1 cellular context compared by ENCODE assay signal in genomic region chr2:231355802-231356473, GRCh38.
TF ChIP-seq lines count a peak whose summit lies in the region.

No MANE protein-coding gene starts in this region.

TF ChIP-seq in GM23338, 12 proteins besides CTCF, POLR2A, EP300 and RAD21 (continued from another document):
- TF ChIP-seq ZNF462 (CRISPR knock-in tag; IDR thresholded peaks at IDR 0.05) (no peak), REST (IDR thresholded peaks at IDR 0.05; ENCODE audit: unreplicated experiment) (no peak), EZH2phosphoT487 (IDR thresholded peaks at IDR 0.05; ENCODE audit: unreplicated experiment) (no peak), EZH2 (IDR thresholded peaks at IDR 0.05; ENCODE audit: low read depth, unreplicated experiment) (no peak), STAT1 (IDR thresholded peaks at IDR 0.05; ENCODE audit: unreplicated experiment) (no peak)
